In the genomic region with DNA sequence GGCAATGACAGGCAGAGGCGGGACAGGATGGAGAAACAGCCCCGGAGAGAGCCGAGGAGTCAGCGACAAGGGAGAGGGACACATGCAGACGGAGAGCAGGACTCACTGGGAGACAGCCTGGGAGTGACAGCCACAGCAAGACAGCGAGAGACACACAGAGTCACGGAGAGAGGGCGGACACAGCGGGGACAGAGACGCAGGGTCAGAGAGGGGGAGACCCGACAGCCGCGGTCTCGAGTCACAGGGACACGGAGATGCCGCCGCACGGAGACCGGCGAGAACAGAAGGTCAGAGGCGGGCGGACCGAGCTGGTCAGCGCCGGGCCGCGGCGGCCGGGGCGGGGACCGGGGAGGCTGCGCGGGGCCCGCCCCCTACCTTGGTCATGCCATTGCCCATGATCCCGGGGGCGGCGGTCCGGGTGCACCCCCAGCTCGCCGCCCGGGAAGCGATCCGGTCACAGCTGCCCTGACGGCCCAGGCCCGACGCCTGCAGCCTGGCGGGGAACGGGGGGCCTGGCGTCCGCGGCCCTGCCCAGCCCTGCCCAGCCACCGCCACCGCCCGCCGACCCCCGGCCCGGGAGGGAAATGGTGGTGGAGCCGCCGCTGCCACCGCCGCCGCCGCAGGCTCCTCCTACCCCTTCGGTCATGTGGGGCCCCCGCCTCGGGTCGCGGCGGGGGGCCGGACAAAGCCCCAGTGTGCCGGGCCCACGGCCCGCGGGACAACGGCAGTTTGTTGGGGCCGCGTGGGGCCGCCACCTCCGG, we compare ENCODE assay signal across 8 cellular contexts. TPM values are rescaled to one million over a fixed set of nuclear protein-coding genes. Genes with fewer than 3 reads are reported as not detected.
DNase-seq lines count a peak whose midpoint lies in the region; TF ChIP-seq lines count a peak whose summit lies in the region.

A gene with protein sequence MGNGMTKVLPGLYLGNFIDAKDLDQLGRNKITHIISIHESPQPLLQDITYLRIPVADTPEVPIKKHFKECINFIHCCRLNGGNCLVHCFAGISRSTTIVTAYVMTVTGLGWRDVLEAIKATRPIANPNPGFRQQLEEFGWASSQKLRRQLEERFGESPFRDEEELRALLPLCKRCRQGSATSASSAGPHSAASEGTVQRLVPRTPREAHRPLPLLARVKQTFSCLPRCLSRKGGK (minus strand): TSS at position 586 of the 761 bp plus-strand sequence. CDS start 190 bp downstream, at position 396.
A gene with protein sequence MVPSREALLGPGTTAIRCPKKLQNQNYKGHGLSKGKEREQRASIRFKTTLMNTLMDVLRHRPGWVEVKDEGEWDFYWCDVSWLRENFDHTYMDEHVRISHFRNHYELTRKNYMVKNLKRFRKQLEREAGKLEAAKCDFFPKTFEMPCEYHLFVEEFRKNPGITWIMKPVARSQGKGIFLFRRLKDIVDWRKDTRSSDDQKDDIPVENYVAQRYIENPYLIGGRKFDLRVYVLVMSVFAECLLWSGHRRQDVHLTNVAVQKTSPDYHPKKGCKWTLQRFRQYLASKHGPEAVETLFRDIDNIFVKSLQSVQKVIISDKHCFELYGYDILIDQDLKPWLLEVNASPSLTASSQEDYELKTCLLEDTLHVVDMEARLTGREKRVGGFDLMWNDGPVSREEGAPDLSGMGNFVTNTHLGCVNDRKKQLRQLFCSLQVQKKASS (plus strand): TSS at position 693 of the 761 bp plus-strand sequence. CDS start 493 bp downstream, outside the sequence.

- H3K36me3 ChIP-seq in SJCRH30 (no peaks in the 10 kb centered on the region), mesodermal cell (ENCODE audit: control insufficient read depth, insufficient read depth, low read length) (no peaks in the 10 kb centered on the region), thyroid gland (no peaks in the 10 kb centered on the region)
- H3K36me3 ChIP-seq in effector memory CD4-positive, alpha-beta T cell (ENCODE audit: control insufficient read depth, insufficient read depth, low read length): no peaks in the 10 kb centered on the region

- no peaks in the 10 kb centered on the region for H3K9me3 ChIP-seq in SJCRH30 (replicated peaks)
- no peaks in the 10 kb centered on the region for H3K9me3 ChIP-seq in effector memory CD4-positive, alpha-beta T cell (ENCODE audit: control insufficient read depth, low read length)
- H3K9me3 ChIP-seq in mesodermal cell (ENCODE audit: control insufficient read depth, low read length): no peaks in the 10 kb centered on the region
- no peaks in the 10 kb centered on the region for H3K9me3 ChIP-seq in thyroid gland

- no peak for TF ChIP-seq CTCF in thyroid gland (IDR thresholded peaks at IDR 0.05)

- H3K27ac ChIP-seq in SJCRH30 (no peak within 1 kb of the TSS; the same call in 1 of the 2 replicates), mesodermal cell (ENCODE audit: low read depth, low read length, severe bottlenecking) (no peak within 1 kb of the TSS), thyroid gland (peak within 1 kb of the TSS; percentile 38 to 75 (median 59))
- no peak within 1 kb of the TSS for H3K27ac ChIP-seq in effector memory CD4-positive, alpha-beta T cell (ENCODE audit: insufficient read depth, low read length, poor library complexity, severe bottlenecking)

- peak in 1 of 2 donors; percentile 58 for TF ChIP-seq POLR2A in thyroid gland (IDR thresholded peaks at IDR 0.05)

- H3K4me3 ChIP-seq in SJCRH30 (peak within 1 kb of the TSS; percentile 69), mesodermal cell (ENCODE audit: extremely low read depth, insufficient read depth, low read length, poor library complexity, severe bottlenecking) (peak within 1 kb of the TSS; percentile 56), thyroid gland (replicated peaks in 1 of 3) (peak within 1 kb of the TSS; percentile 43 to 78 (median 76))
- H3K4me3 ChIP-seq in effector memory CD4-positive, alpha-beta T cell (ENCODE audit: insufficient read depth, low read depth, low read length, poor library complexity, severe bottlenecking): peak within 1 kb of the TSS; percentile 39

- no peaks in the 10 kb centered on the region; the same call in 1 of the 2 replicates for H3K27me3 ChIP-seq in SJCRH30
- peaks cover 24% of the 10 kb centered on the region for H3K27me3 ChIP-seq in effector memory CD4-positive, alpha-beta T cell (replicated peaks; ENCODE audit: control insufficient read depth, insufficient read depth, low read length, poor library complexity, severe bottlenecking)
- H3K27me3 ChIP-seq in thyroid gland: no peaks in the 10 kb centered on the region

- intact Hi-C loops in thyroid gland (cut with DNase I): no loop called here

- WGBS in mesodermal cell (ENCODE audit: insufficient coverage in 2 of 2), 2 experiments: 1% methylated on average over 53 to 75 of the region's 79 CpGs
- 0 to 3% methylated on average over 21 to 30 of the region's 79 CpGs for WGBS in thyroid gland, 2 donors

- peaks cover 7% of the 10 kb centered on the region; the same call in 1 of the 2 replicates for H3K4me1 ChIP-seq in SJCRH30
- peaks cover 14% of the 10 kb centered on the region for H3K4me1 ChIP-seq in effector memory CD4-positive, alpha-beta T cell (ENCODE audit: control insufficient read depth, insufficient read depth, low read length, poor library complexity, severe bottlenecking)
- no peaks in the 10 kb centered on the region for H3K4me1 ChIP-seq in mesodermal cell (ENCODE audit: control insufficient read depth, insufficient read depth, low read length, poor library complexity, severe bottlenecking)
- H3K4me1 ChIP-seq in thyroid gland: peaks cover 17 to 32% of the 10 kb centered on the region in 2 donors

- DNase-seq in NCI-H82 (lab: John Stamatoyannopoulos, UW) (peak; percentile 48), NCI-H82 treated with DMSO at 0.1 percent for 48 hours (lab: John Stamatoyannopoulos, UW; ENCODE audit: unreplicated experiment) (no peak), SJCRH30 (peak; percentile 57 to 58), thyroid gland (peak; percentile 70 to 71), NCI-H2081 (lab: John Stamatoyannopoulos, UW) (no peak), NCI-H2107 (lab: John Stamatoyannopoulos, UW) (no peak)
- no peak for DNase-seq in effector memory CD4-positive, alpha-beta T cell

RNA-seq across cellular contexts. Expression of the first gene that starts in this region (rescaled TPM):
- total RNA-seq in SJCRH30 (2014; rRNA removed; shearing (Covaris generic)): 2.5 and 2.9 TPM in 2 replicates
- 4.1 TPM for polyA plus RNA-seq in mesodermal cell (2013, experiment 1 of 2)
- polyA plus RNA-seq in mesodermal cell (2013, experiment 2 of 2): 3.2 TPM
- total RNA-seq in thyroid gland: 1 to 10 TPM; 5.4 to 9.1 (median 7.0) TPM

RNA-seq across cellular contexts. Expression of the second gene that starts in this region (rescaled TPM):
- total RNA-seq in SJCRH30 (2014; rRNA removed; shearing (Covaris generic)): 0.05 TPM in 1 of 2 replicates, not detected in the other
- polyA plus RNA-seq in mesodermal cell (2013, experiment 1 of 2): 0.29 TPM
- 0.40 TPM for polyA plus RNA-seq in mesodermal cell (2013, experiment 2 of 2)
- 1 to 10 TPM in 3 of 4 donors, under 1 TPM in 1; 0.40 to 1.5 (median 1.2) TPM for total RNA-seq in thyroid gland

Comparison
In these comparisons a context has a peak if more than half of its experiments do, and no peak if none do; other contexts are left out.
1. DNase-seq: peak in NCI-H82 (single experiment), SJCRH30 (2 of 2) and thyroid gland (2 of 2); none in NCI-H82 treated with DMSO at 0.1 percent for 48 hours (single experiment), effector memory CD4-positive, alpha-beta T cell (0 of 3), NCI-H2081 (0 of 2) and NCI-H2107 (single experiment).
2. H3K27ac ChIP-seq: peak in thyroid gland (3 of 3); none in SJCRH30 (single experiment), effector memory CD4-positive, alpha-beta T cell (single experiment) and mesodermal cell (single experiment).
3. Peak in every context shown above with its lines, with median percentiles within 50 percentile points of each other: H3K4me3 ChIP-seq.